ENCODE assay signal across 9 cellular contexts in the genomic region with DNA sequence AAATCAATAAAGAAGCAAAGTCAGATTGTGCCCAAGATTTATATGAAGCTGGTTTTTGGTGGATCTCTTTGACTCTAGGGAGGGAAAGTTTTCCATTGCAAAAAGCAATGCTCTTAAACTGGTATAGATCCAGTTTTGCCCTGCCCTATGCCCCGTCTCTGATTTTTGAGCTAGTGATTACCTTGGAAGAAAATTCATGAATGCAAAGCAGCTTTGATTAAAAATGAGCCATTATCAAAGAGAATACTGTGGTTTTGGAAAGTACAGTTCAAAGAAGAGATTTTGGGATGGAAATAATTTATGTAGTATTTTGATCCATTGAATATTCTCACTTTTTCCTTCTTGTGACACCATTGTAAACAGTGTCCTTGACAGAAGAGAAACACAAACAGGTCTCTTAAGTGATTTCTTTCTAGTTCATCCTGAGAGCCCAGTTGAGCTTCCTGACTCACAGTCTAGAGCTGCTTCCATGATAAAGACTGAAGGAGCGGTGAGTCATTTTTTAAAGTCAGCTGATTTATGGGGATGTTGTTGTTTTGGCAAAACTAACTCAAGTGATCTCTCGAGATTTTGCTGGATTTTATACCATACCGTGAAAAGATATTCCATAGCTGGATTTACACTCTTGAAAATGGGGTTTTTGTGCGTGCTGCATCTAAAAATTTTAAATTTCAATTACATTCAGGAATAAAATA.
DNase-seq lines count a peak whose midpoint lies in the region; ATAC-seq, FAIRE-seq and TF ChIP-seq lines count a peak whose summit lies in the region.
"Had no signal": no experiment of that assay in that cellular context is flagged by ENCODE, and none has a peak within 500 bp of the region (broad histone marks: within the 10 kb centered on the region; RNA-seq: fewer than 3 reads in every experiment).

No MANE protein-coding gene starts in this region.

- DNase-seq in DMS153 (lab: John Stamatoyannopoulos, UW) (peak; percentile 57), DMS153 treated with DMSO at 0.1 percent for 48 hours (lab: John Stamatoyannopoulos, UW; ENCODE audit: unreplicated experiment) (no peak), SK-N-SH (no peak), fibroblast of villous mesenchyme (ENCODE audit: low read depth) (peak; percentile 92), small intestine (peak; percentile 75), hypothalamus (lab: John Stamatoyannopoulos, UW) (no peak), NCI-H2107 (lab: John Stamatoyannopoulos, UW) (no peak)
- DNase-seq: NCI-H1092 treated with DMSO at 0.1 percent for 48 hours had no signal

- H3K4me1 ChIP-seq in SK-N-SH (ENCODE audit: control insufficient read depth in 1 of 2, insufficient read depth in 2 of 2, low read depth in 1 of 2, low read length in 1 of 2), result peaks cover 10 to 19% of the 10 kb centered on the region in 2 experiments; a peak in 3 of 4 replicates
- peaks cover under 1 to 24% of the 10 kb centered on the region in 2 donors for H3K4me1 ChIP-seq in small intestine (ENCODE audit: control insufficient read depth in 2 of 2, insufficient read depth in 1 of 2, low read depth in 1 of 2, low read length in 1 of 2)

- no peaks in the 10 kb centered on the region for H3K9me3 ChIP-seq in SK-N-SH
- H3K9me3 ChIP-seq in small intestine (ENCODE audit: control insufficient read depth, low read depth), result no peaks in the 10 kb centered on the region

- no peak for TF ChIP-seq EP300 in SK-N-SH (IDR thresholded peaks at IDR 0.05; ENCODE audit: borderline replicate concordance in 1 of 2, low read depth in 1 of 2, low read length in 1 of 2)

- FAIRE-seq in small intestine (lab: Jason Lieb, UNC), result no peak

- H3K4me2 ChIP-seq in SK-N-SH, result peak overlapping the region; percentile 6; the same call in 1 of the 2 replicates

- no peak for TF ChIP-seq CTCF in SK-N-SH (IDR thresholded peaks at IDR 0.05)
- TF ChIP-seq CTCF in fibroblast of villous mesenchyme (IDR thresholded peaks at IDR 0.05; ENCODE audit: insufficient read depth, low read depth, low read length), result no peak

- POLR2A ChIA-PET in SK-N-SH (lab: Yijun Ruan, JAX), result no interaction called here

- 46% methylated on average over 5 of the region's 5 CpGs for WGBS in SK-N-SH (ENCODE audit: low lambda C conversion rate)
- 26 to 43% (median 28%) methylated on average over 5 of the region's 5 CpGs for WGBS in small intestine, 3 donors

- TF ChIP-seq RAD21 in SK-N-SH (IDR thresholded peaks at IDR 0.05; ENCODE audit: low read length), result no peak

- H3K79me2 ChIP-seq in SK-N-SH (ENCODE audit: insufficient read depth), result peaks cover 78% of the 10 kb centered on the region

- H3K9me2 ChIP-seq in SK-N-SH, result no peaks in the 10 kb centered on the region

- no peaks in the 10 kb centered on the region for H3K36me3 ChIP-seq in SK-N-SH (replicated peaks in 1 of 2; ENCODE audit: control insufficient read depth in 1 of 2, insufficient read depth in 2 of 2, low read length in 1 of 2)
- no peaks in the 10 kb centered on the region for H3K36me3 ChIP-seq in small intestine (ENCODE audit: control insufficient read depth in 2 of 2, insufficient read depth in 2 of 2, low read length in 2 of 2)

- H3K27me3 ChIP-seq in SK-N-SH (ENCODE audit: insufficient read depth) (no peaks in the 10 kb centered on the region), small intestine (ENCODE audit: control insufficient read depth in 2 of 2, insufficient read depth in 2 of 2, low read length in 2 of 2) (no peaks in the 10 kb centered on the region)

- H4K20me1 ChIP-seq in SK-N-SH (ENCODE audit: insufficient read depth), result no peaks in the 10 kb centered on the region

- H2AFZ ChIP-seq in SK-N-SH (ENCODE audit: low read depth), result no peak overlapping the region

- CTCF ChIA-PET in SK-N-SH (lab: Yijun Ruan, JAX), result interaction anchor here (0.6 to 0.8 kb wide), 2 partner anchors 57 to 974 kb away, joined by 3 read pairs; no protein-coding TSS in a partner anchor

- peaks cover 19% of the 10 kb centered on the region for H3F3A ChIP-seq in SK-N-SH (replicated peaks; ENCODE audit: insufficient read depth)

- H3K4me3 ChIP-seq in SK-N-SH (ENCODE audit: low read depth in 2 of 2, low read length in 1 of 2) (no peak overlapping the region), fibroblast of villous mesenchyme (ENCODE audit: low read depth, low read length) (no peak overlapping the region), small intestine (ENCODE audit: low read depth in 1 of 2, low read length in 2 of 2) (no peak overlapping the region)

- H3K9ac ChIP-seq in SK-N-SH, result no peak overlapping the region

- H3K27ac ChIP-seq in SK-N-SH (ENCODE audit: low read depth in 2 of 2, low read length in 1 of 2), result peak overlapping the region; percentile 18 to 75; a peak in 3 of 4 replicates
- no peak overlapping the region for H3K27ac ChIP-seq in small intestine (ENCODE audit: low read depth in 1 of 2, low read length in 1 of 2)

- no peak for ATAC-seq in HG03280 (IDR thresholded peaks at IDR 0.05; ENCODE audit: unreplicated experiment)

TF ChIP-seq in SK-N-SH, 30 proteins besides CTCF, POLR2A, EP300 and RAD21 (continues in another document):
- TF ChIP-seq EZH2phosphoT487 (IDR thresholded peaks at IDR 0.05; ENCODE audit: borderline replicate concordance, low read depth) (no peak), TAF1 (IDR thresholded peaks at IDR 0.05; ENCODE audit: borderline replicate concordance, low read depth, low read length) (no peak), GABPA (IDR thresholded peaks at IDR 0.05; ENCODE audit: low read depth) (no peak), GATA2 (CRISPR knock-in tag; IDR thresholded peaks at IDR 0.05) (no peak), USF1 (IDR thresholded peaks at IDR 0.05; ENCODE audit: borderline replicate concordance, low read depth) (peak; percentile 56; the same call in 1 of the 2 replicates), FOSL2 (IDR thresholded peaks at IDR 0.05; ENCODE audit: borderline replicate concordance, low read depth) (peak; percentile 90), NRF1 (IDR thresholded peaks at IDR 0.05; ENCODE audit: low read depth, low read length) (no peak), ELF1 (IDR thresholded peaks at IDR 0.05) (no peak), POLR2AphosphoS5 (IDR thresholded peaks at IDR 0.05; ENCODE audit: low read depth, low read length) (no peak), YY1 (IDR thresholded peaks at IDR 0.05; ENCODE audit: low read depth) (no peak), RXRA (IDR thresholded peaks at IDR 0.05; ENCODE audit: borderline replicate concordance, low read depth) (no peak), IRF3 (IDR thresholded peaks at IDR 0.05; ENCODE audit: low read depth, low read length) (no peak)
- TF ChIP-seq, protein P1, sequence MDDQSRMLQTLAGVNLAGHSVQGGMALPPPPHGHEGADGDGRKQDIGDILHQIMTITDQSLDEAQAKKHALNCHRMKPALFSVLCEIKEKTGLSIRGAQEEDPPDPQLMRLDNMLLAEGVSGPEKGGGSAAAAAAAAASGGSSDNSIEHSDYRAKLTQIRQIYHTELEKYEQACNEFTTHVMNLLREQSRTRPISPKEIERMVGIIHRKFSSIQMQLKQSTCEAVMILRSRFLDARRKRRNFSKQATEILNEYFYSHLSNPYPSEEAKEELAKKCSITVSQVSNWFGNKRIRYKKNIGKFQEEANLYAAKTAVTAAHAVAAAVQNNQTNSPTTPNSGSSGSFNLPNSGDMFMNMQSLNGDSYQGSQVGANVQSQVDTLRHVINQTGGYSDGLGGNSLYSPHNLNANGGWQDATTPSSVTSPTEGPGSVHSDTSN (IDR thresholded peaks at IDR 0.05), result peak; percentile 82
- TF ChIP-seq, protein P2, sequence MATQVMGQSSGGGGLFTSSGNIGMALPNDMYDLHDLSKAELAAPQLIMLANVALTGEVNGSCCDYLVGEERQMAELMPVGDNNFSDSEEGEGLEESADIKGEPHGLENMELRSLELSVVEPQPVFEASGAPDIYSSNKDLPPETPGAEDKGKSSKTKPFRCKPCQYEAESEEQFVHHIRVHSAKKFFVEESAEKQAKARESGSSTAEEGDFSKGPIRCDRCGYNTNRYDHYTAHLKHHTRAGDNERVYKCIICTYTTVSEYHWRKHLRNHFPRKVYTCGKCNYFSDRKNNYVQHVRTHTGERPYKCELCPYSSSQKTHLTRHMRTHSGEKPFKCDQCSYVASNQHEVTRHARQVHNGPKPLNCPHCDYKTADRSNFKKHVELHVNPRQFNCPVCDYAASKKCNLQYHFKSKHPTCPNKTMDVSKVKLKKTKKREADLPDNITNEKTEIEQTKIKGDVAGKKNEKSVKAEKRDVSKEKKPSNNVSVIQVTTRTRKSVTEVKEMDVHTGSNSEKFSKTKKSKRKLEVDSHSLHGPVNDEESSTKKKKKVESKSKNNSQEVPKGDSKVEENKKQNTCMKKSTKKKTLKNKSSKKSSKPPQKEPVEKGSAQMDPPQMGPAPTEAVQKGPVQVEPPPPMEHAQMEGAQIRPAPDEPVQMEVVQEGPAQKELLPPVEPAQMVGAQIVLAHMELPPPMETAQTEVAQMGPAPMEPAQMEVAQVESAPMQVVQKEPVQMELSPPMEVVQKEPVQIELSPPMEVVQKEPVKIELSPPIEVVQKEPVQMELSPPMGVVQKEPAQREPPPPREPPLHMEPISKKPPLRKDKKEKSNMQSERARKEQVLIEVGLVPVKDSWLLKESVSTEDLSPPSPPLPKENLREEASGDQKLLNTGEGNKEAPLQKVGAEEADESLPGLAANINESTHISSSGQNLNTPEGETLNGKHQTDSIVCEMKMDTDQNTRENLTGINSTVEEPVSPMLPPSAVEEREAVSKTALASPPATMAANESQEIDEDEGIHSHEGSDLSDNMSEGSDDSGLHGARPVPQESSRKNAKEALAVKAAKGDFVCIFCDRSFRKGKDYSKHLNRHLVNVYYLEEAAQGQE (IDR thresholded peaks at IDR 0.05; ENCODE audit: low read depth, low read length), result no peak

Comparison
In these comparisons a context has a peak if more than half of its experiments do, and no peak if none do; other contexts are left out.
1. DNase-seq: peak in DMS153 (single experiment), fibroblast of villous mesenchyme (single experiment) and small intestine (single experiment); none in DMS153 treated with DMSO at 0.1 percent for 48 hours (single experiment), SK-N-SH (single experiment), hypothalamus (0 of 51) and NCI-H2107 (single experiment).
2. H3K27ac ChIP-seq: peak in SK-N-SH (2 of 2); none in small intestine (0 of 2).